Comparison of ENCODE assay signal across 8 cellular contexts in the genomic region with DNA sequence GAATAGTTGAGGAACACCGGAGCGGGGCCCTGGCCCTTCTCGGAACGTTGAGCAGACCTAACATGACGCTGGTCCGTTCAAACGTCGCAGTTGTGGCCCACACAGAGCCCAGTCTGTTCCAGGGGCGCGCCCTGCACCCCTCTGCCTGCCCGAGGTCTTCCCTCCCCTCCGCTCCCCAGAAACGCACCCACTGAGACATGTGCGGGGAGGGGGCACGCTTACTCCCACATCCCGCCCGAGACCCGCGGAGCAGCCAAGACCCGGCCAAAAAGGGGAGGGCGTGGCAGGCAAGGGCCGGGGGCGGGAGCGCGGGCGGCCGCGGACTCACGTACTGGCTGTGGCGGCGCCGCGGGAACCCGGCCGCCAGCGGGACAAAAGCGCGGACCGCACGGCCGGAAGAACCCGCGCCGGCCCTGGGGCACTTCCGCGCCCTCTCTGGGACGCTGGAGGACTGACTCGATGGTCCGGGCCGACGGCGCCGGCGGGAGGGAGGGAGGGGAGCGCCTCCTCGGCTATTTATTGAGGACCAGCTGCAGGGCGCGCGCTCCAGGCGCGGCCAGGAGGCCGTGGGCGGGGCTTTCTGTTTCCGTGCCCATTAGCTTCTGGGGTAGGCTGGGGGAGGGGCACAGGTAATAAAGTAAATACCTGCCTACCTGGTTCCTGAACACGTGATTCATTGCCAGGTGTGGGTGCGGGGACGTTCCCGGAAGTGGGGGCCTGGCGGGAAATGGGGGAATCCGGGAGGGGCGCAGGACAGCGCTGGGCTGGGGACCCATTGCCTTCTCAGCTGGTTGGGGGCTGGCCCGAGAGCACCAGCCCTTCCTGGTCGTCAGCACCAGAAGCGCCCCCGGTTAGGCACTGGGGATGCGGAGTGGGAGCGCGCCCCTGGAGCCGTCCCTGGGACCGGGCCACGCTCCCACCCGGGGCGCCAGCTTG. TPM values are rescaled to one million over a fixed set of nuclear protein-coding genes. Genes with fewer than 3 reads are reported as not detected.
DNase-seq lines count a peak whose midpoint lies in the region; TF ChIP-seq lines count a peak whose summit lies in the region.

A gene (minus strand): TSS at position 390 of the 936 bp plus-strand sequence. CDS start 57 bp downstream, at position 333.

- H3K9ac ChIP-seq in mesenchymal stem cell (ENCODE audit: low read length): peak within 1 kb of the TSS; percentile 96

- H3K27me3 ChIP-seq in effector memory CD4-positive, alpha-beta T cell (replicated peaks; ENCODE audit: control insufficient read depth, insufficient read depth, low read length, poor library complexity, severe bottlenecking): no peaks in the 10 kb centered on the region
- no peaks in the 10 kb centered on the region for H3K27me3 ChIP-seq in mesenchymal stem cell (ENCODE audit: control insufficient read depth in 1 of 2, insufficient read depth in 1 of 2, low read length in 2 of 2)

- CTCF ChIA-PET in activated CD8-positive, alpha-beta memory T cell treated with anti-CD3 and anti-CD28 coated beads for 36 hours (lab: Charles Lee): interaction anchor here (0.9 to 2.1 kb wide), 4 partner anchors 9 to 72 kb away, joined by 3 to 8 read pairs (median 5); no protein-coding TSS in a partner anchor

- peak within 1 kb of the TSS; percentile 99 for H2AFZ ChIP-seq in mesenchymal stem cell (ENCODE audit: low read depth, low read length)

- H3K4me3 ChIP-seq in effector memory CD4-positive, alpha-beta T cell (ENCODE audit: insufficient read depth, low read depth, low read length, poor library complexity, severe bottlenecking): peak within 1 kb of the TSS; percentile 70
- H3K4me3 ChIP-seq in mesenchymal stem cell (ENCODE audit: insufficient read depth in 1 of 2, low read depth in 1 of 2, low read length in 2 of 2): peak within 1 kb of the TSS; percentile 98 to 99

- H4K91ac ChIP-seq in mesenchymal stem cell (ENCODE audit: low read length): peak within 1 kb of the TSS; percentile 100

- H2AK5ac ChIP-seq in mesenchymal stem cell (ENCODE audit: low read length, severe bottlenecking): no peak within 1 kb of the TSS

- 2% methylated on average over 74 of the region's 84 CpGs for WGBS in mesenchymal stem cell

- H3K14ac ChIP-seq in mesenchymal stem cell (ENCODE audit: low read length in 2 of 2): peak within 1 kb of the TSS; percentile 95 to 98

- H3K4me1 ChIP-seq in effector memory CD4-positive, alpha-beta T cell (ENCODE audit: control insufficient read depth, insufficient read depth, low read length, poor library complexity, severe bottlenecking): peaks cover 6% of the 10 kb centered on the region
- H3K4me1 ChIP-seq in mesenchymal stem cell (ENCODE audit: control insufficient read depth, insufficient read depth, low read depth, low read length): peaks cover 4% of the 10 kb centered on the region

- peak within 1 kb of the TSS; percentile 70 for H2BK5ac ChIP-seq in mesenchymal stem cell (ENCODE audit: low read depth, low read length, poor library complexity, severe bottlenecking)

- peak within 1 kb of the TSS; percentile 91 to 97 for H3K4ac ChIP-seq in mesenchymal stem cell (ENCODE audit: low read depth in 1 of 2, low read length in 2 of 2)

- peak within 1 kb of the TSS; percentile 94 for H2BK15ac ChIP-seq in mesenchymal stem cell (ENCODE audit: low read depth, poor library complexity, severe bottlenecking)

- H3K23ac ChIP-seq in mesenchymal stem cell (ENCODE audit: low read length in 2 of 2): peak within 1 kb of the TSS; percentile 57 to 96

- peak within 1 kb of the TSS; percentile 89 for H2BK120ac ChIP-seq in mesenchymal stem cell (ENCODE audit: low read depth, low read length)

- H3K9me3 ChIP-seq in effector memory CD4-positive, alpha-beta T cell (ENCODE audit: control insufficient read depth, low read length): no peaks in the 10 kb centered on the region
- H3K9me3 ChIP-seq in mesenchymal stem cell (ENCODE audit: control insufficient read depth, low read length): no peaks in the 10 kb centered on the region

- H3K4me2 ChIP-seq in mesenchymal stem cell (ENCODE audit: low read length, poor library complexity, severe bottlenecking): peak within 1 kb of the TSS; percentile 96

- peak within 1 kb of the TSS; percentile 54 to 77 for H2BK12ac ChIP-seq in mesenchymal stem cell (ENCODE audit: low read length in 2 of 2)

- POLR2A ChIA-PET in activated CD8-positive, alpha-beta memory T cell treated with anti-CD3 and anti-CD28 coated beads for 36 hours (lab: Charles Lee): interaction anchor here (1.0 to 1.4 kb wide), 4 partner anchors 30 to 58 kb away, joined by 3 to 6 read pairs (median 4); no protein-coding TSS in a partner anchor

- peak within 1 kb of the TSS; percentile 100 for H4K8ac ChIP-seq in mesenchymal stem cell (ENCODE audit: low read length)

- H3K79me1 ChIP-seq in mesenchymal stem cell (replicated peaks; ENCODE audit: low read length, poor library complexity, severe bottlenecking): peaks cover 14% of the 10 kb centered on the region

- peak within 1 kb of the TSS; percentile 97 to 99 for H3K18ac ChIP-seq in mesenchymal stem cell (ENCODE audit: low read depth in 1 of 2, low read length in 2 of 2)

- peak within 1 kb of the TSS; percentile 79 for H3K27ac ChIP-seq in effector memory CD4-positive, alpha-beta T cell (ENCODE audit: insufficient read depth, low read length, poor library complexity, severe bottlenecking)
- H3K27ac ChIP-seq in mesenchymal stem cell (ENCODE audit: low read length, poor library complexity, severe bottlenecking): peak within 1 kb of the TSS; percentile 59

- peaks cover 4% of the 10 kb centered on the region for H3K36me3 ChIP-seq in effector memory CD4-positive, alpha-beta T cell (ENCODE audit: control insufficient read depth, insufficient read depth, low read length)
- peaks cover 3% of the 10 kb centered on the region in 2 experiments for H3K36me3 ChIP-seq in mesenchymal stem cell (ENCODE audit: control insufficient read depth in 1 of 2, insufficient read depth in 2 of 2, low read depth in 1 of 2, low read length in 2 of 2)

- TF ChIP-seq CTCF in GM20000 (IDR thresholded peaks at IDR 0.05; ENCODE audit: extremely low read depth, missing control alignments): no peak

- peak; percentile 93 for DNase-seq in COLO668 (lab: John Stamatoyannopoulos, UW; ENCODE audit: unreplicated experiment)
- peak; percentile 95 for DNase-seq in GM20000 (ENCODE audit: low spot score)
- peak; percentile 54 for DNase-seq in HS-5 (ENCODE audit: low read depth)
- peak; percentile 77 to 88 for DNase-seq in NOMO-1 (lab: John Stamatoyannopoulos, UW; ENCODE audit: unreplicated experiment in 2 of 2)
- DNase-seq in effector memory CD4-positive, alpha-beta T cell: peak; percentile 71 to 77 (median 75)
- DNase-seq in mesenchymal stem cell: peak; percentile 91
- peak; percentile 73 for DNase-seq in stimulated activated CD8-positive, alpha-beta memory T cell treated with anti-CD3 and anti-CD28 coated beads, Interleukin-12 subunit alpha, Interleukin-12 subunit beta, amount 100 ng/mL, for 24 hours (ENCODE audit: extremely low read depth)

RNA-seq across cellular contexts. Expression of the gene that starts here (rescaled TPM):
- 10 to 100 TPM; 26.7 to 27.3 TPM for total RNA-seq in activated CD8-positive, alpha-beta memory T cell treated with anti-CD3 and anti-CD28 coated beads for 36 hours
- 11.2 TPM for polyA plus RNA-seq in mesenchymal stem cell (2013, experiment 1 of 2)
- 10.5 TPM for polyA plus RNA-seq in mesenchymal stem cell (2013, experiment 2 of 2)

Comparison
In these comparisons a context has a peak if more than half of its experiments do, and no peak if none do; other contexts are left out.
1. Peak in every context shown above with its lines: DNase-seq, H3K4me3 ChIP-seq and H3K27ac ChIP-seq.